9 cellular contexts compared by ENCODE assay signal in genomic region chr4:121252224-121252806, GRCh38.
DNase-seq lines count a peak whose midpoint lies in the region; ATAC-seq and TF ChIP-seq lines count a peak whose summit lies in the region.
"Had no signal": no experiment of that assay in that cellular context is flagged by ENCODE, and none has a peak within 500 bp of the region (broad histone marks: within the 10 kb centered on the region; RNA-seq: fewer than 3 reads in every experiment).

No MANE protein-coding gene starts in this region.

- TF ChIP-seq CTCF in epithelial cell of proximal tubule (conservative IDR thresholded peaks at IDR 0.05; ENCODE audit: low read depth, low read length), result peak; percentile 94

- H3K4me3 ChIP-seq in epithelial cell of proximal tubule (ENCODE audit: low read depth, low read length), result no peak overlapping the region
- H3K4me3 ChIP-seq: BLaER1 treated with 17β-estradiol and CSF1 and Interleukin-3, amounts not matched to agents 10 nM and 100 nM had no signal

- DNase-seq in NCI-H1436 (lab: John Stamatoyannopoulos, UW), result peak; percentile 39
- DNase-seq in NCI-H1436 treated with DMSO at 0.1 percent for 48 hours (lab: John Stamatoyannopoulos, UW), result no peak
- DNase-seq in NCI-H774 (lab: John Stamatoyannopoulos, UW), result peak; percentile 30
- DNase-seq in activated CD8-positive, alpha-beta memory T cell treated with anti-CD3 and anti-CD28 coated beads, Interleukin-2, amount 50 U/mL, for 4 hours, result peak; percentile 61
- peak; percentile 29 for DNase-seq in epithelial cell of proximal tubule (ENCODE audit: low read depth)
- peak; percentile 88 for DNase-seq in myocyte (ENCODE audit: low read depth)
- DNase-seq in stimulated activated naive CD4-positive, alpha-beta T cell treated with Interleukin-2 at 50 U/mL for 16 hours (lab: John Stamatoyannopoulos, UW), result peak; percentile 14

- peak; percentile 23 for ATAC-seq in HG02938 (IDR thresholded peaks at IDR 0.05; ENCODE audit: unreplicated experiment)
